Comparison of ENCODE assay signal across 20 cellular contexts in the genomic region with DNA sequence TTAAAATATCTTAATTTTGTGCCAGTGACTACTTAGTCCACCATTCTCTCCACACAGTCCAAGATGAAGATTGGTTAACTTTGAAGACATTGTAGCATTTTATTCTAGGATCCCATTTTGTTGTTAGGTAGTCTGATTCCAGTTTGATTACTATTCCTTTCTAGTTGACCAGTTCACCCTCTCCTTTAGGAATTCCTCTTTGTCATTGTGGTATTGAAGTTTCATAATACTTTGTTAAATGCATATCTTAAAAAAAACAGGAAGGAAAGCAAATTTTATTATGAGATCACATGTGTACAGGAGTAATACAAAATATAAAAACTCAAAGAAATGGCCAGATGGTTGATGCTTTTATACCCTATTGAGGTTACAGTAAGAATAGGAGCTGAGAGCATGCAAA. TPM values are rescaled to one million over a fixed set of nuclear protein-coding genes. Genes with fewer than 3 reads are reported as not detected.
A peak's percentile ranks its signal among the peaks of the same experiment; 100 is the strongest.
DNase-seq lines count a peak whose midpoint lies in the region; ATAC-seq and TF ChIP-seq lines count a peak whose summit lies in the region.
"Had no signal": no experiment of that assay in that cellular context is flagged by ENCODE, and none has a peak within 500 bp of the region (broad histone marks: within the 10 kb centered on the region; RNA-seq: fewer than 3 reads in every experiment).

No MANE protein-coding gene starts in this region.

- DNase-seq in EL (peak; percentile 28), NOMO-1 treated with DMSO at 0.1 percent for 48 hours (lab: John Stamatoyannopoulos, UW; ENCODE audit: unreplicated experiment) (peak; percentile 74), choroid plexus epithelial cell (ENCODE audit: low read depth) (peak; percentile 50), osteoblast (ENCODE audit: insufficient read length, low spot score, missing footprints) (peak; percentile 75), RPMI8226 (no peak)
- DNase-seq: activated B cell treated with CpG ODN at 0.5 μM for 24 hours; activated CD4-positive, alpha-beta memory T cell treated with anti-CD3 and anti-CD28 coated beads for 36 hours; activated naive CD4-positive, alpha-beta T cell; activated T-cell treated with anti-CD3 and anti-CD28 coated beads, Interleukin-2, amount 50 U/mL, for 1 hour; aorta; COR-L47; hypothalamus; MM.1S; NCI-H146; NCI-H748 treated with DMSO at 0.1 percent for 48 hours; stomach; transverse colon had no signal

- peak overlapping the region; percentile 21 for H2AFZ ChIP-seq in osteoblast (ENCODE audit: low read length)

- H3K4me2 ChIP-seq in osteoblast (ENCODE audit: insufficient read depth, low read length) = no peak overlapping the region

- H4K20me1 ChIP-seq in osteoblast (ENCODE audit: insufficient read depth, low read length) = no peaks in the 10 kb centered on the region

- H3K79me2 ChIP-seq in osteoblast (ENCODE audit: insufficient read depth, low read length) = no peaks in the 10 kb centered on the region

- no peak overlapping the region for H3K27ac ChIP-seq in osteoblast (ENCODE audit: low read depth, low read length)
- H3K27ac ChIP-seq: neutrophil, stomach, transverse colon had no signal

- H3K4me1 ChIP-seq in osteoblast (ENCODE audit: insufficient read depth, low read length) = peaks cover 8% of the 10 kb centered on the region
- H3K4me1 ChIP-seq: stomach, transverse colon had no signal

- TF ChIP-seq CTCF in choroid plexus epithelial cell (conservative IDR thresholded peaks at IDR 0.05; ENCODE audit: low read depth, low read length) (no peak), osteoblast (IDR thresholded peaks at IDR 0.05; ENCODE audit: extremely low read depth, low read depth, low read length) (no peak)

- H3K4me3 ChIP-seq in choroid plexus epithelial cell (ENCODE audit: low read depth, low read length) (no peak overlapping the region), osteoblast (ENCODE audit: insufficient read depth, low read length) (no peak overlapping the region)
- H3K4me3 ChIP-seq: stomach, transverse colon had no signal

- no peaks in the 10 kb centered on the region for H3K9me3 ChIP-seq in osteoblast (ENCODE audit: low read depth, low read length)
- H3K9me3 ChIP-seq: neutrophil, stomach, transverse colon had no signal

- ATAC-seq in GM21723 (IDR thresholded peaks at IDR 0.05; ENCODE audit: unreplicated experiment) (no peak), GM18907 (IDR thresholded peaks at IDR 0.05; ENCODE audit: unreplicated experiment) (no peak)

- H3K27me3 ChIP-seq in osteoblast (ENCODE audit: insufficient read depth, low read length) = no peaks in the 10 kb centered on the region
- H3K27me3 ChIP-seq: neutrophil, stomach, transverse colon had no signal

- no peaks in the 10 kb centered on the region for H3K36me3 ChIP-seq in osteoblast (ENCODE audit: insufficient read depth, low read length)
- H3K36me3 ChIP-seq: neutrophil, stomach, transverse colon had no signal

RNA-seq across cellular contexts. Expression of a gene that starts 15.4 kb away (rescaled TPM):
- total RNA-seq in osteoblast = 388 and 421 TPM in 2 replicates
- total RNA-seq: activated B cell treated with CpG ODN at 0.5 μM for 24 hours; activated CD4-positive, alpha-beta memory T cell treated with anti-CD3 and anti-CD28 coated beads for 36 hours had no signal
